In genomic region chr11:83035070-83035854, GRCh38 we compare ENCODE assay signal across 8 cellular contexts. TPM values are rescaled to one million over a fixed set of nuclear protein-coding genes. Genes with fewer than 3 reads are reported as not detected.
DNase-seq lines count a peak whose midpoint lies in the region; ATAC-seq and TF ChIP-seq lines count a peak whose summit lies in the region.

No MANE protein-coding gene starts in this region.

- peak; percentile 51 for ATAC-seq in GM19395 (IDR thresholded peaks at IDR 0.05; ENCODE audit: unreplicated experiment)
- ATAC-seq in GM18520 (IDR thresholded peaks at IDR 0.05; ENCODE audit: unreplicated experiment), result no peak

- no peak for TF ChIP-seq CTCF in dorsolateral prefrontal cortex (IDR thresholded peaks at IDR 0.05 in 54 of 56, conservative IDR thresholded peaks at IDR 0.05 in 2 of 56; ENCODE audit: low read depth in 1 of 56, partially characterized antibody in 56 of 56)

- peak overlapping the region; percentile 74 to 92 (median 87) for H3K27ac Mint-ChIP-seq in IgD-negative memory B cell

- H3K27me3 Mint-ChIP-seq in IgD-negative memory B cell, result no peaks in the 10 kb centered on the region

- H3K4me3 ChIP-seq in dorsolateral prefrontal cortex (peak overlapping the region in 1 of 59 donors; percentile 60), skin epidermis (no peak overlapping the region)

- H3K9me3 Mint-ChIP-seq in IgD-negative memory B cell, result no peaks in the 10 kb centered on the region

- peaks cover 52 to 63% (median 60%) of the 10 kb centered on the region in 3 donors for H3K4me1 Mint-ChIP-seq in IgD-negative memory B cell

- intact Hi-C loops in dorsolateral prefrontal cortex (cut with DNase I), result loop anchor here in 1 of 2 donors (2.0 kb wide), 1 partner anchor 36 kb away; the partner anchor contains the start of gene RAB30

- no peaks in the 10 kb centered on the region for H3K27me3 ChIP-seq in dorsolateral prefrontal cortex

- peak overlapping the region in 58 of 59 donors; percentile 38 to 98 (median 89) for H3K27ac ChIP-seq in dorsolateral prefrontal cortex
- H3K27ac ChIP-seq in skin epidermis, result peak overlapping the region in 14 of 21 experiments; percentile 13 to 76 (median 51)

- DNase-seq in dorsolateral prefrontal cortex, result no peak
- no peak for DNase-seq in activated CD4-positive, alpha-beta T cell treated with anti-CD3 and anti-CD28 coated beads for 1 hour
- DNase-seq in NCI-H1105 (lab: John Stamatoyannopoulos, UW), result no peak
- no peak for DNase-seq in activated CD4-positive, CD25-positive, alpha-beta regulatory T cell treated with anti-CD3 and anti-CD28 coated beads, Interleukin-2, amount 50 U/mL, for 72 hours

- H3K4me3 Mint-ChIP-seq in IgD-negative memory B cell, result peak overlapping the region in 3 of 4 donors; percentile 9 to 82 (median 72)

- H3K36me3 Mint-ChIP-seq in IgD-negative memory B cell, result peaks cover 13% of the 10 kb centered on the region

RNA-seq across cellular contexts. Expression of gene RAB30, which starts 36.4 kb away (rescaled TPM):
- 39.4 TPM for polyA plus RNA-seq in IgD-negative memory B cell
- 100 to 1,000 TPM in 7 of 120 experiments, 10 to 100 TPM in 113; 47.5 to 117 (median 77.0) TPM for total RNA-seq in dorsolateral prefrontal cortex
